Comparison of ENCODE assay signal across 17 cellular contexts in the genomic region with DNA sequence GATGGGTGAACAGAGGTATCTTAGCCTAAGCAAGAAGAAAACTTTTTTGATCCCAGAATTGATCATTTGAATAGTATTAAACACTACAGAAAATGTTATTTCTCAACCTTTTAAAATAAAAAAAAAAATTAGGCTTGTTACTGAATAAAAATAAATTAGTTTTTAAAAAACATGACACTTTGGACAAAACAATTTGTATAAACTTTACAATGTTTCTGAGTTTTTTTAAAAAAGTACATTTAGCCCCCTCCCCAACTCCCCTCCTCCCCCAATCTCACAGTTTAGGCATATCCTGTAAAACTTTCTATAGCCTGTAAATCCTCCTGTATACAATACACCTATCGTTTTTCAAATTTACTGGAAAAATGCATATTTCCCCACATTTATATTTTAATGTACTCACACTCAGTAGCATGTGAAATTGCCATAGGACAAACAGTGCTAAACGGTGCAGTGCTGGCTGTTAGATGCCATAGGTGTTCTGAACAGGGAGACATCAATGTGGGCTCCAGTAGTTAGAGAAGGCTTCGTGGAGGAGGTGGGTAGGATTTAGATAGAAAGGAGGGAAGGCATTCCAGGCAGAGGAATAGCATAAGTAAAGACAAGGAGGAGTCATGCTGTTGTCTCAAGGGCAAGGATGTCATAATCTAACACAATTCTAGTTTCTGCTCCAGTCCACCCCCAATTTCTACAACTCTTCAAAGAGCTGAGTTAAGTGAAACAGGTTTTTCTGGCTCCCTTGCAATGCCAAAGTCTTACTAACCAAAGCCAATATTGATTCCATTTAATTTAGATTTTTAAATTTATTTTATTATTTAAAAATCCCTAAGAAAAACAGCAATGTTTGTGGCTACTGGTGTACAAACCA. TPM values are rescaled to one million over a fixed set of nuclear protein-coding genes. Genes with fewer than 3 reads are reported as not detected.
A peak's percentile ranks its signal among the peaks of the same experiment; 100 is the strongest.
DNase-seq lines count a peak whose midpoint lies in the region; FAIRE-seq and TF ChIP-seq lines count a peak whose summit lies in the region.
"Had no signal": no experiment of that assay in that cellular context is flagged by ENCODE, and none has a peak within 500 bp of the region (broad histone marks: within the 10 kb centered on the region; RNA-seq: fewer than 3 reads in every experiment).

No MANE protein-coding gene starts in this region.

- peak; percentile 33 for FAIRE-seq in HTR-8/SVneo (lab: Jason Lieb, UNC)
- peak; percentile 13 for FAIRE-seq in H1 (lab: Jason Lieb, UNC)

- H2BK20ac ChIP-seq in H1 (ENCODE audit: low read length) = no peak overlapping the region

- H3K4ac ChIP-seq in H1 (replicated peaks; ENCODE audit: insufficient read length, low read depth, low read length) = no peak overlapping the region

- H2AFZ ChIP-seq in H1 (ENCODE audit: low read length) = no peak overlapping the region
- H2AFZ ChIP-seq: parathyroid adenoma had no signal

- H3K36me3 ChIP-seq in breast epithelium (no peaks in the 10 kb centered on the region), H1 (ENCODE audit: control insufficient read depth in 2 of 4, insufficient read depth in 4 of 4, low read length in 3 of 4) (peaks cover 0 to 64% (median 14%) of the 10 kb centered on the region in 4 experiments; a peak in 5 of 8 replicates), WERI-Rb-1 (peaks cover 89% of the 10 kb centered on the region)

- H3K9me3 Mint-ChIP-seq in MCF 10A (ENCODE audit: unreplicated experiment) (no peaks in the 10 kb centered on the region), type B pancreatic cell (no peaks in the 10 kb centered on the region)
- H3K9me3 Mint-ChIP-seq: activated naive CD8-positive, alpha-beta T cell treated with anti-CD3 and anti-CD28 coated beads, Interleukin-2, amount 10 ng/mL, durations not matched to agents 7 days and 5 days had no signal

- no peak overlapping the region for H4K5ac ChIP-seq in H1 (ENCODE audit: insufficient read length, low read depth, low read length)

- H3K27me3 Mint-ChIP-seq in MCF 10A (ENCODE audit: insufficient read depth, unreplicated experiment) = no peaks in the 10 kb centered on the region
- no peaks in the 10 kb centered on the region for H3K27me3 Mint-ChIP-seq in type B pancreatic cell
- H3K27me3 Mint-ChIP-seq: activated naive CD8-positive, alpha-beta T cell treated with anti-CD3 and anti-CD28 coated beads, Interleukin-2, amount 10 ng/mL, durations not matched to agents 7 days and 5 days had no signal

- H3K9me3 ChIP-seq in breast epithelium = no peaks in the 10 kb centered on the region
- H3K9me3 ChIP-seq in H1 (ENCODE audit: insufficient read depth in 2 of 2, low read depth in 1 of 2, low read length in 1 of 2) = no peaks in the 10 kb centered on the region
- H3K9me3 ChIP-seq in WERI-Rb-1 (ENCODE audit: severe bottlenecking) = no peaks in the 10 kb centered on the region
- H3K9me3 ChIP-seq: body of pancreas had no signal

- H3K18ac ChIP-seq in H1 (ENCODE audit: extremely low read depth, low read length) = no peak overlapping the region

- H3K27ac ChIP-seq in breast epithelium (no peak overlapping the region), H1 (ENCODE audit: low read depth, low read length) (no peak overlapping the region), WERI-Rb-1 (no peak overlapping the region)
- H3K27ac ChIP-seq: body of pancreas, C4-2B, parathyroid adenoma had no signal

- H3K36me3 Mint-ChIP-seq in MCF 10A (ENCODE audit: insufficient read depth, unreplicated experiment) (peaks cover 70% of the 10 kb centered on the region), type B pancreatic cell (peaks cover 50% of the 10 kb centered on the region)

- intact Hi-C loops in MCF 10A (cut with micrococcal nuclease) = no loop called here
- intact Hi-C loops in breast epithelium (cut with DNase I; ENCODE audit: low total_unique reads) = no loop called here

- no peak overlapping the region for H2AK5ac ChIP-seq in H1 (ENCODE audit: low read depth, low read length)

- H3K4me2 ChIP-seq in H1 (ENCODE audit: insufficient read depth in 1 of 2, low read depth in 2 of 2, low read length in 2 of 2) = no peak overlapping the region

- POLR2A ChIA-PET in MCF 10A (lab: Yijun Ruan, JAX) (interaction anchor here (0.6 to 0.9 kb wide), 2 partner anchors 10 to 51 kb away, joined by 3 to 5 read pairs; no protein-coding TSS in a partner anchor), H1 (lab: Charles Lee; ENCODE audit: partially characterized antibody) (no interaction called here)

- CTCF ChIA-PET in MCF 10A (lab: Yijun Ruan, JAX) = interaction anchor here (0.7 to 0.9 kb wide), 2 partner anchors 30 to 345 kb away, joined by 3 read pairs; no protein-coding TSS in a partner anchor
- CTCF ChIA-PET in H1 (lab: Charles Lee; ENCODE audit: partially characterized antibody) = no interaction called here

- no peak for TF ChIP-seq EP300 in H1 (IDR thresholded peaks at IDR 0.05; ENCODE audit: borderline replicate concordance in 1 of 2, low read depth in 2 of 2, low read length in 2 of 2)

- no peak overlapping the region for H2BK5ac ChIP-seq in H1 (ENCODE audit: low read depth, low read length)

- H3K4me1 Mint-ChIP-seq in MCF 10A (ENCODE audit: insufficient read depth, unreplicated experiment) (peaks cover 22% of the 10 kb centered on the region), type B pancreatic cell (ENCODE audit: unreplicated experiment) (peaks cover 4% of the 10 kb centered on the region)

- no peak for DNase-seq in MCF 10A (ENCODE audit: unreplicated experiment)
- DNase-seq in breast epithelium (ENCODE audit: low spot score in 2 of 2) = no peak
- no peak for DNase-seq in HTR-8/SVneo (ENCODE audit: insufficient read length, low spot score)
- no peak for DNase-seq in H1 (ENCODE audit: low read depth in 1 of 2, low spot score in 2 of 2)
- no peak for DNase-seq in type B pancreatic cell (ENCODE audit: extremely low spot score, unreplicated experiment)
- DNase-seq in NK-92 treated with Interleukin-12 subunit alpha and Interleukin-12 subunit beta, amount 100 ng/mL, for 24 hours (lab: John Stamatoyannopoulos, UW) = no peak
- DNase-seq in WERI-Rb-1 = no peak
- DNase-seq in NOMO-1 treated with DMSO at 0.1 percent for 48 hours (lab: John Stamatoyannopoulos, UW; ENCODE audit: unreplicated experiment) = no peak
- DNase-seq: activated CD4-positive, alpha-beta T cell treated with anti-CD3 and anti-CD28 coated beads for 1 hour; activated naive CD8-positive, alpha-beta T cell treated with anti-CD3 and anti-CD28 coated beads, Interleukin-2, amount 10 ng/mL, durations not matched to agents 7 days and 5 days; body of pancreas; left cardiac atrium; mesenchymal stem cell; NCI-H187; SW 1271 had no signal

- TF ChIP-seq CTCF in MCF 10A (IDR thresholded peaks at IDR 0.05; ENCODE audit: unreplicated experiment) (no peak), breast epithelium (IDR thresholded peaks at IDR 0.05) (no peak), H1 (IDR thresholded peaks at IDR 0.05; ENCODE audit: control extremely low read depth in 1 of 3, insufficient read depth in 1 of 3, low read depth in 1 of 3, low read length in 3 of 3) (no peak), type B pancreatic cell (conservative IDR thresholded peaks at IDR 0.05) (no peak), WERI-Rb-1 (IDR thresholded peaks at IDR 0.05; ENCODE audit: low read depth, low read length) (no peak)

- no peak overlapping the region for H3K9ac ChIP-seq in H1 (replicated peaks in 1 of 4; ENCODE audit: extremely low read depth in 1 of 4, low read depth in 3 of 4, low read length in 3 of 4)
- H3K9ac ChIP-seq: parathyroid adenoma had no signal

- no peak overlapping the region for H4K91ac ChIP-seq in H1 (replicated peaks; ENCODE audit: insufficient read length, low read length)

- H3K27me3 ChIP-seq in breast epithelium (no peaks in the 10 kb centered on the region), H1 (replicated peaks in 1 of 4; ENCODE audit: control insufficient read depth in 3 of 4, extremely low read depth in 1 of 4, insufficient read depth in 3 of 4, low read length in 3 of 4) (no peaks in the 10 kb centered on the region), WERI-Rb-1 (ENCODE audit: insufficient read depth, low read depth, severe bottlenecking) (no peaks in the 10 kb centered on the region)
- H3K27me3 ChIP-seq: body of pancreas had no signal

- H2BK12ac ChIP-seq in H1 (ENCODE audit: low read depth, low read length) = no peak overlapping the region

- peaks cover 2 to 3% of the 10 kb centered on the region in 2 experiments for H4K20me1 ChIP-seq in H1 (replicated peaks in 1 of 2; ENCODE audit: control insufficient read depth in 1 of 2, insufficient read depth in 2 of 2, low read length in 2 of 2)

- no peak overlapping the region for H3K23ac ChIP-seq in H1 (ENCODE audit: insufficient read length)

- H3K23me2 ChIP-seq in H1 (ENCODE audit: low read depth, low read length) = no peaks in the 10 kb centered on the region

- BruUV-seq in MCF 10A (replicated peaks; lab: Mats Ljungman, UMichigan) = no TSS peak

- no peak overlapping the region for H2BK120ac ChIP-seq in H1 (replicated peaks; ENCODE audit: low read depth, low read length)

- peaks cover 0 to 39% of the 10 kb centered on the region in 2 experiments; a peak in 2 of 4 replicates for H3K79me2 ChIP-seq in H1 (ENCODE audit: control insufficient read depth in 1 of 2, insufficient read depth in 2 of 2, low read length in 2 of 2)
- H3K79me2 ChIP-seq: parathyroid adenoma had no signal

- TF ChIP-seq POLR2A in breast epithelium (IDR thresholded peaks at IDR 0.05) = no peak
- no peak for TF ChIP-seq POLR2A in H1 (IDR thresholded peaks at IDR 0.05; ENCODE audit: control extremely low read depth in 1 of 2, low read depth in 2 of 2, low read length in 2 of 2)

- H3K4me3 Mint-ChIP-seq in MCF 10A (ENCODE audit: unreplicated experiment) (no peak overlapping the region), type B pancreatic cell (peak overlapping the region; percentile 51)
- H3K4me3 Mint-ChIP-seq: activated naive CD8-positive, alpha-beta T cell treated with anti-CD3 and anti-CD28 coated beads, Interleukin-2, amount 10 ng/mL, durations not matched to agents 7 days and 5 days had no signal

- no peak for TF ChIP-seq RAD21 in H1 (IDR thresholded peaks at IDR 0.05 in 1 of 2, conservative IDR thresholded peaks at IDR 0.05 in 1 of 2; ENCODE audit: low read depth in 2 of 2, low read length in 2 of 2)

- no peak overlapping the region for H2BK15ac ChIP-seq in H1 (ENCODE audit: low read length)

- H3K56ac ChIP-seq in H1 (replicated peaks; ENCODE audit: insufficient read length, low read depth, low read length) = no peak overlapping the region

- H3K4me1 ChIP-seq in breast epithelium (no peaks in the 10 kb centered on the region), H1 (replicated peaks in 1 of 4; ENCODE audit: control insufficient read depth in 3 of 4, insufficient read depth in 4 of 4, low read length in 3 of 4) (0 out of 7 replicates have a peak, but pooled peaks cover 0 to 3% (median 1%) of the 10 kb centered on the region in 4 experiments)
- H3K4me1 ChIP-seq: parathyroid adenoma had no signal

- 88% methylated on average over 3 of the region's 3 CpGs; no CpG with 5 or more reads in 1 of the 2 experiments for whole genome bisulfite sequencing in H1 (ENCODE audit: extremely low coverage in 1 of 2, insufficient coverage in 1 of 2, insufficient read length in 1 of 2, insufficient replicate concordance in 2 of 2, low coverage in 1 of 2, low lambda C conversion rate in 2 of 2, missing lambda C conversion rate in 1 of 2), 2 experiments

- H3K14ac ChIP-seq in H1 (ENCODE audit: insufficient read length) = no peak overlapping the region

- H3K4me3 ChIP-seq in breast epithelium (no peak overlapping the region), H1 (ENCODE audit: extremely low read depth in 1 of 4, insufficient read depth in 2 of 4, low read depth in 3 of 4, low read length in 4 of 4) (no peak overlapping the region), WERI-Rb-1 (ENCODE audit: low read depth, low read length) (no peak overlapping the region)
- H3K4me3 ChIP-seq: body of pancreas had no signal

- no peaks in the 10 kb centered on the region for H3K79me1 ChIP-seq in H1 (ENCODE audit: low read depth, low read length)

- no peak overlapping the region for H4K8ac ChIP-seq in H1 (ENCODE audit: extremely low read depth, insufficient read depth, low read length)

- H3K27ac Mint-ChIP-seq in MCF 10A (ENCODE audit: low read depth, unreplicated experiment) (peak overlapping the region; percentile 61), type B pancreatic cell (peak overlapping the region; percentile 25)
- H3K27ac Mint-ChIP-seq: activated naive CD8-positive, alpha-beta T cell treated with anti-CD3 and anti-CD28 coated beads, Interleukin-2, amount 10 ng/mL, durations not matched to agents 7 days and 5 days had no signal

RNA-seq across cellular contexts. Expression of a gene that starts 50.9 kb away (rescaled TPM):
- total RNA-seq in MCF 10A (2022) (62.1 and 73.8 TPM in 2 replicates), breast epithelium (100 to 1,000 TPM; 104 to 174 (median 134) TPM), type B pancreatic cell (ENCODE audit: low replicate concordance) (75.0 and 94.5 TPM in 2 replicates)
- total RNA-seq in H1 (2021; fragmentation: NEBNext Ultra II Directional; extraction: Animal tissue kit (Norgen Biotek cat#: 25700)) = 85.1 and 92.1 TPM in 2 replicates
- polyA plus RNA-seq in H1 (2011; rRNA removed) = 20.2 and 31.0 TPM in 2 replicates
- 29.7 TPM for polyA plus RNA-seq in H1 (2011; cell fraction: cytosol; rRNA removed)
- 35.4 TPM for polyA plus RNA-seq in H1 (2011; cell fraction: nucleus; rRNA removed)
- polyA plus RNA-seq in H1 (2012, experiment 1 of 2) = 31.0 to 46.1 TPM (median 39.0 TPM) in 4 replicates
- polyA plus RNA-seq in H1 (2012, experiment 2 of 2) = 2.5 TPM
- 28.3 TPM for polyA plus RNA-seq in H1 (2013, experiment 1 of 2)
- polyA plus RNA-seq in H1 (2013, experiment 2 of 2) = 28.7 TPM
- 119 and 166 TPM in 2 replicates for polyA minus RNA-seq in H1 (2011; rRNA and poly(A)+ RNA removed)
- 54.6 TPM for polyA minus RNA-seq in H1 (2011; cell fraction: cytosol; rRNA and poly(A)+ RNA removed)
- polyA minus RNA-seq in H1 (2011; cell fraction: nucleus; rRNA and poly(A)+ RNA removed) = 158 TPM
